17 cellular contexts compared by ENCODE assay signal in the genomic region with DNA sequence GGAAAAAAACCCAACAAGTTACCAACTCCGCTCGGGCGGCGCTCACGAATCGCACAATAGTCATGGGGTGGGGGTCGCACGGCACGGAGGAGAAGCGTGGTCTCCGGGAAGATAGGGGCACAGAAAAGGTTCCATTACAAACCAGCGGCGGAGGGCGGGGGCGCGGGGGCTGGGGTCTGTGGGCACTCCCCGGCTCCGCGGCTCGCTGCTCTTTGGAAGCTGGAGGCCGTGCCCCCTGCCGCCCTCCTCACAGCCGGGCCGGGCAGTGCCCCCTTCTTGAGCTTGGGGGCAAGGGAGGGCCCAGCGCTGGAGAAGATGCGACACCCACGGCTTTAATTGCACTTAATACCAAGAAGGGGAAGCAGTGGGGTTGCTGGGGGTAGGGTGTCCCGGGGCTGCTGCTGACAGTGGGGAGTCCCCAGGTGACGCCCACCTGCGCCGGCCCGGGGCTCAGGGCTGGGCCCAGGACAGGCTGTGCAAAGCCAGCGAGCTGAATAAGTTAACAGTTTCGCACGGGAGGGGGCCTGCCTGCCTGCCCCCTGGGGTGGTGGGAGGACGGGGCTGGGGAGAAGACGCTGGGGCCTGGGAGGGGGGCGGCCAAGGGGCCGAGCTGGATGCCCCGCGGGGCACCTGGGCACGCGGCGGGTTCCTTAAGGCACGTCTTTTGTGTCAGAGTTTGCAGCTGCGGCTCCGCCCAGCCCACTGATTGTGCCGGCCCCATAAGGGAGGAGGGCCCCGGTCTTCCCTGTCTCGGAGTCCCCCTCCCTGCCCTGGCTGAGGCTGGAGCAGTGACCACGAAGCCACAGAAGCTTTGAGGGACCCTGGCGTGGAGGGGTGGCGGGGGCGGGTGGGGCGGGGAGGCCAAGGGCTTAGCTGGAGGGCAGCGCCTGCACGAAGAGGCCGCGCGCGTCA. TPM values are rescaled to one million over a fixed set of nuclear protein-coding genes. Genes with fewer than 3 reads are reported as not detected.
A peak's percentile ranks its signal among the peaks of the same experiment; 100 is the strongest.
DNase-seq lines count a peak whose midpoint lies in the region; ATAC-seq and TF ChIP-seq lines count a peak whose summit lies in the region.
"Had no signal": no experiment of that assay in that cellular context is flagged by ENCODE, and none has a peak within 500 bp of the region (broad histone marks: within the 10 kb centered on the region; RNA-seq: fewer than 3 reads in every experiment).

No MANE protein-coding gene starts in this region.

- H3K27me3 Mint-ChIP-seq in nephron progenitor cell (ENCODE audit: low read depth, poor library complexity), result peaks cover 4% of the 10 kb centered on the region
- no peaks in the 10 kb centered on the region for H3K27me3 Mint-ChIP-seq in activated CD4-positive, alpha-beta T cell treated with anti-CD3 and anti-CD28 coated beads for 36 hours

- H3K36me3 ChIP-seq in A673 (ENCODE audit: insufficient read depth, low read length, poor library complexity, severe bottlenecking), result peaks cover 45% of the 10 kb centered on the region
- H3K36me3 ChIP-seq in HUES48 (ENCODE audit: control insufficient read depth, insufficient read depth, low read length), result peaks cover 62% of the 10 kb centered on the region
- peaks cover 13 to 100% (median 37%) of the 10 kb centered on the region in 3 donors for H3K36me3 ChIP-seq in esophagus squamous epithelium

- no peak overlapping the region for H3K9ac ChIP-seq in HUES48 (ENCODE audit: low read depth, low read length)

- DNase-seq in A673 (ENCODE audit: low spot score) (no peak), esophagus squamous epithelium (lab: John Stamatoyannopoulos, UW) (no peak), nephron progenitor cell (no peak)
- DNase-seq in stimulated activated CD4-positive, alpha-beta T cell treated with anti-CD3 and anti-CD28 coated beads, Interleukin-4, amount 100 ng/mL, for 4 hours, result no peak
- no peak for DNase-seq in activated CD4-positive, alpha-beta T cell treated with anti-CD3 and anti-CD28 coated beads for 36 hours
- DNase-seq: activated CD8-positive, alpha-beta memory T cell treated with anti-CD3 and anti-CD28 coated beads for 24 hours; activated naive CD4-positive, alpha-beta T cell treated with anti-CD3 and anti-CD28 coated beads, Interleukin-2, amount 50 U/mL, for 16 hours; cortex of kidney; DMS53; kidney glomerular epithelial cell; NCI-H1092 treated with DMSO at 0.1 percent for 48 hours; NCI-H524 had no signal

- H3K27me3 ChIP-seq in A673 (replicated peaks; ENCODE audit: insufficient read depth, low read depth, low read length, poor library complexity) (no peaks in the 10 kb centered on the region), HUES48 (ENCODE audit: control insufficient read depth, insufficient read depth, low read length) (peaks cover 3% of the 10 kb centered on the region; the same call in 1 of the 2 replicates), esophagus squamous epithelium (no peaks in the 10 kb centered on the region)

- H3K4me1 ChIP-seq in A673 (ENCODE audit: insufficient read depth, low read length, poor library complexity, severe bottlenecking), result no peaks in the 10 kb centered on the region
- no peaks in the 10 kb centered on the region for H3K4me1 ChIP-seq in HUES48 (ENCODE audit: control insufficient read depth, insufficient read depth, low read length)
- H3K4me1 ChIP-seq in esophagus squamous epithelium, result peaks cover 0 to 20% (median 0%) of the 10 kb centered on the region in 3 donors

- H3K27ac Mint-ChIP-seq in nephron progenitor cell, result peak overlapping the region; percentile 66
- no peak overlapping the region for H3K27ac Mint-ChIP-seq in activated CD4-positive, alpha-beta T cell treated with anti-CD3 and anti-CD28 coated beads for 36 hours
- H3K27ac Mint-ChIP-seq: nephron had no signal

- H3K9me3 ChIP-seq in A673 (ENCODE audit: low read depth, low read length, poor library complexity, severe bottlenecking), result no peaks in the 10 kb centered on the region
- H3K9me3 ChIP-seq in HUES48 (ENCODE audit: control insufficient read depth, insufficient read depth, low read length), result no peaks in the 10 kb centered on the region
- H3K9me3 ChIP-seq in esophagus squamous epithelium, result no peaks in the 10 kb centered on the region

- WGBS in esophagus squamous epithelium, 2 donors, result 80 to 88% methylated on average over 3 to 23 of the region's 61 CpGs

- H3K4me1 Mint-ChIP-seq in nephron progenitor cell, result peaks cover 7% of the 10 kb centered on the region
- H3K4me1 Mint-ChIP-seq in activated CD4-positive, alpha-beta T cell treated with anti-CD3 and anti-CD28 coated beads for 36 hours, result no peaks in the 10 kb centered on the region

- H3K27ac ChIP-seq in A673 (ENCODE audit: low read depth, low read length, poor library complexity, severe bottlenecking) (peak overlapping the region; percentile 19), HUES48 (ENCODE audit: low read depth, low read length) (peak overlapping the region; percentile 35), esophagus squamous epithelium (peak overlapping the region in 2 of 4 donors; percentile 28 to 50)

- no peak for TF ChIP-seq POLR2A in esophagus squamous epithelium (IDR thresholded peaks at IDR 0.05)

- no peaks in the 10 kb centered on the region for H3K9me3 Mint-ChIP-seq in nephron progenitor cell
- no peaks in the 10 kb centered on the region for H3K9me3 Mint-ChIP-seq in activated CD4-positive, alpha-beta T cell treated with anti-CD3 and anti-CD28 coated beads for 36 hours (ENCODE audit: low read depth)
- H3K9me3 Mint-ChIP-seq: nephron had no signal

- no TSS peak for BruUV-seq in A673 (replicated peaks; lab: Mats Ljungman, UMichigan)

- TF ChIP-seq CTCF in A673 (conservative IDR thresholded peaks at IDR 0.05; ENCODE audit: low read depth, low read length) (no peak), esophagus squamous epithelium (IDR thresholded peaks at IDR 0.05) (no peak), nephron progenitor cell (IDR thresholded peaks at IDR 0.05) (no peak)

- ATAC-seq in GM19397 (IDR thresholded peaks at IDR 0.05; ENCODE audit: unreplicated experiment), result no peak
- no peak for ATAC-seq in HG03378 (IDR thresholded peaks at IDR 0.05; ENCODE audit: unreplicated experiment)
- no peak for ATAC-seq in activated CD4-positive, alpha-beta T cell treated with anti-CD3 and anti-CD28 coated beads for 36 hours
- ATAC-seq: HCT116 had no signal

- peaks cover 13% of the 10 kb centered on the region for H3K36me3 Mint-ChIP-seq in nephron progenitor cell (ENCODE audit: low read depth)
- peaks cover 18% of the 10 kb centered on the region for H3K36me3 Mint-ChIP-seq in activated CD4-positive, alpha-beta T cell treated with anti-CD3 and anti-CD28 coated beads for 36 hours (ENCODE audit: low read depth)

- POLR2A ChIA-PET in A673 (lab: Charles Lee; ENCODE audit: low non-redundant PET), result no interaction called here
- POLR2A ChIA-PET in activated CD4-positive, alpha-beta T cell treated with anti-CD3 and anti-CD28 coated beads for 36 hours (lab: Charles Lee), result no interaction called here

- CTCF ChIA-PET in A673 (lab: Charles Lee), result interaction anchor here (0.6 to 1.2 kb wide), 3 partner anchors 17 to 386 kb away, joined by 3 to 5 read pairs (median 3); no protein-coding TSS in a partner anchor
- CTCF ChIA-PET in activated CD4-positive, alpha-beta T cell treated with anti-CD3 and anti-CD28 coated beads for 36 hours (lab: Charles Lee), result interaction anchor here (0.7 kb wide), 1 partner anchor 8 kb away, joined by 3 read pairs; no protein-coding TSS in a partner anchor

- intact Hi-C loops in A673 (cut with micrococcal nuclease; ENCODE audit: unreplicated experiment) (no loop called here), esophagus squamous epithelium (cut with DNase I) (no loop called here)
- intact Hi-C loops in activated CD4-positive, alpha-beta T cell treated with anti-CD3 and anti-CD28 coated beads for 36 hours (cut with DNase I, micrococcal nuclease), result no loop called here

- H3K4me3 Mint-ChIP-seq in nephron progenitor cell, result no peak overlapping the region
- H3K4me3 Mint-ChIP-seq in activated CD4-positive, alpha-beta T cell treated with anti-CD3 and anti-CD28 coated beads for 36 hours, result no peak overlapping the region
- H3K4me3 Mint-ChIP-seq: nephron had no signal

- H3K4me3 ChIP-seq in A673 (ENCODE audit: low read depth, low read length, poor library complexity, severe bottlenecking) (no peak overlapping the region), HUES48 (ENCODE audit: low read depth, low read length) (peak overlapping the region; percentile 65; the same call in 1 of the 2 replicates), esophagus squamous epithelium (peak overlapping the region in 3 of 4 donors; percentile 31 to 54 (median 39))

RNA-seq across cellular contexts. Expression of a gene that starts 9.8 kb away (rescaled TPM):
- total RNA-seq in A673 (2021) (62.4 and 65.4 TPM in 2 replicates), esophagus squamous epithelium (10 to 100 TPM; 14.7 to 23.1 (median 19.5) TPM)
- 10 to 100 TPM; 55.8 to 61.6 TPM for total RNA-seq in activated CD4-positive, alpha-beta T cell treated with anti-CD3 and anti-CD28 coated beads for 36 hours

RNA-seq across cellular contexts. Expression of a gene that starts 23.9 kb away (rescaled TPM):
- not detected in 2 replicates for total RNA-seq in A673 (2021)
- total RNA-seq in esophagus squamous epithelium, result 1 to 10 TPM; 2.3 to 8.0 (median 3.3) TPM
- total RNA-seq in activated CD4-positive, alpha-beta T cell treated with anti-CD3 and anti-CD28 coated beads for 36 hours, result under 1 TPM; 0.25 to 0.46 TPM

RNA-seq across cellular contexts. Expression of a gene that starts 44.0 kb away (rescaled TPM):
- total RNA-seq in A673 (2021) (19.5 and 23.1 TPM in 2 replicates), esophagus squamous epithelium (1 to 10 TPM; 1.8 to 7.5 (median 3.9) TPM)
- 10 to 100 TPM; 14.2 to 15.3 TPM for total RNA-seq in activated CD4-positive, alpha-beta T cell treated with anti-CD3 and anti-CD28 coated beads for 36 hours

RNA-seq across cellular contexts. Expression of a gene that starts 56.1 kb away (rescaled TPM):
- total RNA-seq in A673 (2021), result 38.6 and 40.9 TPM in 2 replicates
- total RNA-seq in esophagus squamous epithelium, result 10 to 100 TPM; 28.0 to 56.9 (median 36.0) TPM
- total RNA-seq in activated CD4-positive, alpha-beta T cell treated with anti-CD3 and anti-CD28 coated beads for 36 hours, result 10 to 100 TPM; 30.2 to 34.3 TPM

RNA-seq across cellular contexts. Expression of a gene that starts 56.2 kb away (rescaled TPM):
- total RNA-seq in A673 (2021) (3.2 and 4.0 TPM in 2 replicates), esophagus squamous epithelium (1 to 10 TPM; 1.8 to 6.3 (median 4.0) TPM)
- total RNA-seq in activated CD4-positive, alpha-beta T cell treated with anti-CD3 and anti-CD28 coated beads for 36 hours, result 1 to 10 TPM; 5.3 to 5.5 TPM
